Comparison of ENCODE assay signal across 8 cellular contexts in the genomic region with DNA sequence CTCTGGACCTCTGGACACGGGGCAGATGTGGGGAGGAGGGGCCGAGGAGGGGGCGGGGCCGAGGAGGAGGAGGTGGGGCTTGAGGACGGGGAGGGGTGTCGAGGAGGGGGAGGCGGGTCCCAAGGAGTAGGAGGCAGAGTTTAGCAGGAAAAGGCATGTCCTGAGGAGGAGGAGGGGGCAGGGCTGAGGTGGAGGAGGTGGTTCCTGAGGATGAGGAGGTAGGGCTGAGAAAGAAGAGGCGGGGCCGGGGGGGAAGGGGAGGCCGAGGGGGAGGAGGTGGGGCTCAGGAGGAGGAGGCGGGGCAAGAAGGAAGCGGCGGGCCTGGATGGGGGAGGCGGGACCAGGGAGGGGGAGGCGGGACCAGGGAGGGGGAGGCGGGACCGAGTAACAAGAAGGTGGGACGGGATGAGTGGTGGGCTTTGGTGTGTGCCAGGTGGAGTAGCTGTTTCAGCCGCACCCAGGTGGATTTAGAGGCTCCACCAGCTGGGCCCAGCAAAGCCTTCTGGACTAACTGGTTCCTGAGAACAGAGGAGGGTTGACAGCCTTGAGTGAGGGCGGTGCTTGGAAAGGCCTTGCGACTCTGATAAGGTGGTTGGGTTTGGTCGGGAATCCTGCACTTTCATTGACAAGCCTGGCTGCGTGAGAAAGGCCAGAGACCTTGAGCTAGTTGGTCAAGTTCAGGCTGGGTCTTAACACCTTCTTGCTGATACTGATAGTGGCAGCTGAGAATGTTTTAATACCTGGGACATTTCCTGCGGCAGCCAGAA. TPM values are rescaled to one million over a fixed set of nuclear protein-coding genes. Genes with fewer than 3 reads are reported as not detected.
DNase-seq lines count a peak whose midpoint lies in the region; ATAC-seq, FAIRE-seq and TF ChIP-seq lines count a peak whose summit lies in the region.

No MANE protein-coding gene starts in this region.

- peak overlapping the region; percentile 70 for H3K27ac Mint-ChIP-seq in Caco-2 (ENCODE audit: unreplicated experiment)

- H3K79me2 ChIP-seq in GM12878 (ENCODE audit: control insufficient read depth, insufficient read depth, low read length) = peaks cover 1% of the 10 kb centered on the region

- TF ChIP-seq RAD21 in GM12878 (IDR thresholded peaks at IDR 0.05; ENCODE audit: insufficient read depth, low read depth, low read length) = no peak

- SMC1A ChIA-PET in GM12878 (lab: Charles Lee; ENCODE audit: uncharacterized antibody, unreplicated experiment) = no interaction called here

- H3K9me3 ChIP-seq in Caco-2 (no peaks in the 10 kb centered on the region), GM12878 (replicated peaks; ENCODE audit: control insufficient read depth, insufficient read depth, low read length) (no peaks in the 10 kb centered on the region), iPS-20b (ENCODE audit: insufficient read depth, low read depth, low read length) (no peaks in the 10 kb centered on the region)

- TF ChIP-seq CTCF in Caco-2 (IDR thresholded peaks at IDR 0.05; ENCODE audit: insufficient read depth in 1 of 2, low read depth in 1 of 2, low read length in 1 of 2, severe bottlenecking in 1 of 2, unreplicated experiment in 1 of 2) (no peak), GM12878 (IDR thresholded peaks at IDR 0.05 in 2 of 3, conservative IDR thresholded peaks at IDR 0.05 in 1 of 3; ENCODE audit: control insufficient read depth in 2 of 3, extremely low read depth in 1 of 3, insufficient read depth in 1 of 3, low read depth in 3 of 3, low read length in 3 of 3) (no peak)

- peak; percentile 89 to 96 for DNase-seq in Caco-2
- peak; percentile 59 for DNase-seq in NCI-H69 (lab: John Stamatoyannopoulos, UW)
- DNase-seq in GM12878 (ENCODE audit: low read depth, low spot score) = no peak
- DNase-seq in stimulated activated CD8-positive, alpha-beta memory T cell treated with anti-CD3 and anti-CD28 coated beads, Interleukin-2, amount 100 ng/mL, for 48 hours (ENCODE audit: low read depth in 2 of 2) = peak; percentile 27 to 40
- no peak for DNase-seq in NCI-H1694 treated with DMSO at 0.1 percent for 48 hours (lab: John Stamatoyannopoulos, UW)

- no peaks in the 10 kb centered on the region for H3K9me3 Mint-ChIP-seq in Caco-2 (ENCODE audit: unreplicated experiment)

- H4K20me1 ChIP-seq in GM12878 (ENCODE audit: control insufficient read depth, insufficient read depth) = no peaks in the 10 kb centered on the region

- H3K4me1 Mint-ChIP-seq in Caco-2 (ENCODE audit: low read depth, unreplicated experiment) = no peaks in the 10 kb centered on the region

- 70% methylated on average over 6 of the region's 24 CpGs for WGBS in GM12878 (ENCODE audit: insufficient coverage, insufficient replicate concordance, low lambda C conversion rate, missing lambda C conversion rate)

- no peak for TF ChIP-seq EP300 in GM12878 (IDR thresholded peaks at IDR 0.05; ENCODE audit: borderline replicate concordance in 1 of 2, control insufficient read depth in 1 of 2, low read depth in 2 of 2, low read length in 2 of 2)

- H3K4me1 ChIP-seq in Caco-2 = peaks cover 10% of the 10 kb centered on the region
- no peaks in the 10 kb centered on the region for H3K4me1 ChIP-seq in GM12878 (ENCODE audit: control insufficient read depth, insufficient read depth, low read length)
- no peaks in the 10 kb centered on the region; the same call in 1 of the 2 replicates for H3K4me1 ChIP-seq in iPS-20b (ENCODE audit: insufficient read depth, low read length)

- POLR2A ChIA-PET in Caco-2 (lab: Charles Lee) = interaction anchor here (0.7 to 2.0 kb wide), 3 partner anchors 19 to 538 kb away, joined by 3 to 11 read pairs (median 7); partner anchors contain the start of genes DNAJB1 and ZNF333
- POLR2A ChIA-PET in GM12878 (lab: Charles Lee) = interaction anchor here (0.5 kb wide), 1 partner anchor 241 kb away, joined by 5 read pairs; no protein-coding TSS in a partner anchor

- ATAC-seq in GM12878 (peak; percentile 85), GM19455 (IDR thresholded peaks at IDR 0.05; ENCODE audit: unreplicated experiment) (no peak), HG03280 (IDR thresholded peaks at IDR 0.05; ENCODE audit: unreplicated experiment) (no peak)

- peaks cover 44% of the 10 kb centered on the region for H3K36me3 Mint-ChIP-seq in Caco-2 (ENCODE audit: insufficient read depth, unreplicated experiment)

- H3K27me3 Mint-ChIP-seq in Caco-2 (ENCODE audit: insufficient read depth, unreplicated experiment) = no peaks in the 10 kb centered on the region

- FAIRE-seq in GM12878 (lab: Jason Lieb, UNC) = no peak

- H3K27me3 ChIP-seq in Caco-2 (replicated peaks; ENCODE audit: control insufficient read depth, insufficient read depth, low read length) (no peaks in the 10 kb centered on the region), GM12878 (replicated peaks in 1 of 2; ENCODE audit: control insufficient read depth in 2 of 2, insufficient read depth in 2 of 2, low read length in 1 of 2) (no peaks in the 10 kb centered on the region), iPS-20b (ENCODE audit: insufficient read depth, low read length) (no peaks in the 10 kb centered on the region)

- H3K36me3 ChIP-seq in Caco-2 (ENCODE audit: control insufficient read depth, insufficient read depth, low read length) (no peaks in the 10 kb centered on the region; the same call in none of the 2 replicates), GM12878 (ENCODE audit: control insufficient read depth in 2 of 2, insufficient read depth in 2 of 2, low read length in 1 of 2) (peaks cover 0 to 5% of the 10 kb centered on the region in 2 experiments; a peak in 1 of 4 replicates), iPS-20b (ENCODE audit: insufficient read depth, low read depth, low read length) (no peaks in the 10 kb centered on the region)

- no peak overlapping the region for H2AFZ ChIP-seq in GM12878 (ENCODE audit: control insufficient read depth, low read depth, low read length)

- TF ChIP-seq POLR2A in GM12878 (IDR thresholded peaks at IDR 0.05; ENCODE audit: low read depth, low read length) = no peak

- intact Hi-C loops in Caco-2 (cut with micrococcal nuclease; ENCODE audit: unreplicated experiment) (loop anchor here (1.0 to 2.0 kb wide), 2 partner anchors 8 to 14 kb away; partner anchors contain the start of gene TECR), GM12878 (cut with micrococcal nuclease; ENCODE audit: unreplicated experiment) (no loop called here)

- H3K4me3 ChIP-seq in Caco-2 (ENCODE audit: low read depth, low read length) = no peak overlapping the region
- no peak overlapping the region for H3K4me3 ChIP-seq in GM12878
- peak overlapping the region; percentile 40 for H3K4me3 ChIP-seq in iPS-20b (ENCODE audit: low read length)

- BruUV-seq in Caco-2 (replicated peaks; lab: Mats Ljungman, UMichigan) (no TSS peak), GM12878 (replicated peaks; lab: Mats Ljungman, UMichigan) (no TSS peak)

- no peak overlapping the region for H3K4me2 ChIP-seq in GM12878 (ENCODE audit: control insufficient read depth, insufficient read depth)

- in situ Hi-C loops in GM12878 (cut with MboI) = no loop called here

- H3K27ac ChIP-seq in GM12878 (ENCODE audit: control insufficient read depth, insufficient read depth) = no peak overlapping the region
- no peak overlapping the region for H3K27ac ChIP-seq in iPS-20b (ENCODE audit: low read length)

- no peak overlapping the region for H3K9ac ChIP-seq in GM12878 (ENCODE audit: control insufficient read depth, insufficient read depth, low read length)
- H3K9ac ChIP-seq in iPS-20b (ENCODE audit: low read depth, low read length) = no peak overlapping the region

- H3K4me3 Mint-ChIP-seq in Caco-2 (ENCODE audit: unreplicated experiment) = peak overlapping the region; percentile 64

- CTCF ChIA-PET in Caco-2 (lab: Charles Lee) = interaction anchor here (0.6 to 1.1 kb wide), 4 partner anchors 13 to 19 kb away, joined by 3 to 4 read pairs (median 3); partner anchors contain the start of gene DNAJB1
- CTCF ChIA-PET in GM12878 (lab: Yijun Ruan, JAX) = interaction anchor here (0.6 to 2.3 kb wide), 3 partner anchors 20 to 564 kb away, joined by 3 to 7 read pairs (median 3); no protein-coding TSS in a partner anchor

- RAD21 ChIA-PET in GM12878 (lab: Charles Lee; ENCODE audit: unreplicated experiment) = no interaction called here

RNA-seq across cellular contexts. Expression of gene TECR, which starts 7.7 kb away (rescaled TPM):
- 294 and 300 TPM in 2 replicates for total RNA-seq in Caco-2 (2022)
- 31.1 and 32.1 TPM in 2 replicates for total RNA-seq in GM12878 (2013; cell fraction: nucleolus; rRNA removed)
- total RNA-seq in GM12878 (2014; rRNA removed) = 54.0 and 70.3 TPM in 2 replicates
- total RNA-seq in GM12878 (2014; rRNA removed; fragmentation: Illumina TruSeq; extraction: Trizol) = 36.3 TPM in 2 replicates
- 86.1 and 92.0 TPM in 2 replicates for total RNA-seq in GM12878 (2021)
- 27.9 TPM for polyA plus RNA-seq in GM12878 (2011; ENCODE audit: low read depth)
- 12.0 and 37.4 TPM in 2 replicates for polyA plus RNA-seq in GM12878 (2011; rRNA removed)
- polyA plus RNA-seq in GM12878 (2011; cell fraction: cytosol; rRNA removed) = 56.8 and 68.9 TPM in 2 replicates
- 130 and 132 TPM in 2 replicates for polyA plus RNA-seq in GM12878 (2011; cell fraction: nucleus; rRNA removed)
- 62.6 and 65.3 TPM in 2 replicates for polyA plus RNA-seq in GM12878 (2012)
- 27.2 and 65.9 TPM in 2 replicates for polyA plus RNA-seq in GM12878 (2014; fragmentation: Illumina TruSeq; extraction: Trizol)
- 10 to 100 TPM in 1 of 2 experiments, 1 to 10 TPM in 1; 9.6 to 23.9 TPM for polyA plus RNA-seq in GM12878 (2014; fragmentation: Nextera tagmentation; extraction: Ambion mirVana)
- 62.5 and 83.3 TPM in 2 replicates for polyA plus RNA-seq in GM12878 (2014; rRNA removed)
- 100 to 1,000 TPM; 148 to 157 TPM for polyA plus RNA-seq in GM12878 (2016; fragmentation: Nextera tagmentation; extraction: Ambion mirVana)
- polyA minus RNA-seq in GM12878 (2011; rRNA and poly(A)+ RNA removed) = 38.9 and 62.4 TPM in 2 replicates
- 55.6 and 60.3 TPM in 2 replicates for polyA minus RNA-seq in GM12878 (2011; cell fraction: cytosol; rRNA and poly(A)+ RNA removed)
- 27.8 and 41.1 TPM in 2 replicates for polyA minus RNA-seq in GM12878 (2011; cell fraction: nucleus; rRNA and poly(A)+ RNA removed)

RNA-seq across cellular contexts. Expression of gene DNAJB1, which starts 18.9 kb away (rescaled TPM):
- total RNA-seq in Caco-2 (2022) (79.5 and 80.2 TPM in 2 replicates), GM12878 (2014; rRNA removed) (27.2 and 27.9 TPM in 2 replicates), GM12878 (2014; rRNA removed; fragmentation: Illumina TruSeq; extraction: Trizol) (24.7 and 26.3 TPM in 2 replicates), GM12878 (2021) (39.4 and 40.8 TPM in 2 replicates)
- 20.5 and 21.0 TPM in 2 replicates for total RNA-seq in GM12878 (2013; cell fraction: nucleolus; rRNA removed)
- 16.0 TPM for polyA plus RNA-seq in GM12878 (2011; ENCODE audit: low read depth)
- polyA plus RNA-seq in GM12878 (2011; rRNA removed) (36.8 and 45.7 TPM in 2 replicates), GM12878 (2014; fragmentation: Illumina TruSeq; extraction: Trizol) (34.9 and 38.0 TPM in 2 replicates), GM12878 (2014; fragmentation: Nextera tagmentation; extraction: Ambion mirVana) (1 to 10 TPM; 4.8 to 8.3 TPM), GM12878 (2014; rRNA removed) (31.6 and 31.9 TPM in 2 replicates), GM12878 (2016; fragmentation: Nextera tagmentation; extraction: Ambion mirVana) (10 to 100 TPM; 62.3 to 65.8 TPM)
- 45.8 and 48.4 TPM in 2 replicates for polyA plus RNA-seq in GM12878 (2011; cell fraction: cytosol; rRNA removed)
- 31.8 and 33.9 TPM in 2 replicates for polyA plus RNA-seq in GM12878 (2011; cell fraction: nucleus; rRNA removed)
- 24.2 and 28.9 TPM in 2 replicates for polyA plus RNA-seq in GM12878 (2012)
- 40.0 and 44.6 TPM in 2 replicates for polyA minus RNA-seq in GM12878 (2011; rRNA and poly(A)+ RNA removed)
- polyA minus RNA-seq in GM12878 (2011; cell fraction: cytosol; rRNA and poly(A)+ RNA removed) = 11.1 and 16.1 TPM in 2 replicates
- 15.0 and 18.5 TPM in 2 replicates for polyA minus RNA-seq in GM12878 (2011; cell fraction: nucleus; rRNA and poly(A)+ RNA removed)

RNA-seq across cellular contexts. Expression of gene NDUFB7, which starts 34.8 kb away (rescaled TPM):
- total RNA-seq in Caco-2 (2022) (158 and 173 TPM in 2 replicates), GM12878 (2014; rRNA removed) (366 and 434 TPM in 2 replicates), GM12878 (2014; rRNA removed; fragmentation: Illumina TruSeq; extraction: Trizol) (76.1 and 95.5 TPM in 2 replicates), GM12878 (2021) (220 and 223 TPM in 2 replicates)
- 10.7 and 13.1 TPM in 2 replicates for total RNA-seq in GM12878 (2013; cell fraction: nucleolus; rRNA removed)
- 28.6 TPM for polyA plus RNA-seq in GM12878 (2011; ENCODE audit: low read depth)
- polyA plus RNA-seq in GM12878 (2011; rRNA removed) (36.6 and 145 TPM in 2 replicates), GM12878 (2014; fragmentation: Illumina TruSeq; extraction: Trizol) (1.2 and 20.2 TPM in 2 replicates), GM12878 (2014; fragmentation: Nextera tagmentation; extraction: Ambion mirVana) (10 to 100 TPM; 14.6 to 72.4 TPM), GM12878 (2014; rRNA removed) (480 and 530 TPM in 2 replicates), GM12878 (2016; fragmentation: Nextera tagmentation; extraction: Ambion mirVana) (100 to 1,000 TPM; 415 to 425 TPM)
- 315 and 605 TPM in 2 replicates for polyA plus RNA-seq in GM12878 (2011; cell fraction: cytosol; rRNA removed)
- polyA plus RNA-seq in GM12878 (2011; cell fraction: nucleus; rRNA removed) = 183 and 221 TPM in 2 replicates
- polyA plus RNA-seq in GM12878 (2012) = 141 and 142 TPM in 2 replicates
- polyA minus RNA-seq in GM12878 (2011; rRNA and poly(A)+ RNA removed) = 30.6 and 79.5 TPM in 2 replicates
- 49.7 and 52.9 TPM in 2 replicates for polyA minus RNA-seq in GM12878 (2011; cell fraction: cytosol; rRNA and poly(A)+ RNA removed)
- 19.3 and 21.0 TPM in 2 replicates for polyA minus RNA-seq in GM12878 (2011; cell fraction: nucleus; rRNA and poly(A)+ RNA removed)

RNA-seq across cellular contexts. Expression of gene GIPC1, which starts 41.2 kb away (rescaled TPM):
- total RNA-seq in Caco-2 (2022) (98.7 and 105 TPM in 2 replicates), GM12878 (2014; rRNA removed) (23.4 and 24.1 TPM in 2 replicates), GM12878 (2014; rRNA removed; fragmentation: Illumina TruSeq; extraction: Trizol) (7.0 and 11.3 TPM in 2 replicates), GM12878 (2021) (19.9 and 21.2 TPM in 2 replicates)
- 6.6 and 6.9 TPM in 2 replicates for total RNA-seq in GM12878 (2013; cell fraction: nucleolus; rRNA removed)
- 4.5 TPM for polyA plus RNA-seq in GM12878 (2011; ENCODE audit: low read depth)
- polyA plus RNA-seq in GM12878 (2011; rRNA removed) (6.4 and 11.2 TPM in 2 replicates), GM12878 (2014; fragmentation: Illumina TruSeq; extraction: Trizol) (1.0 and 5.0 TPM in 2 replicates), GM12878 (2014; fragmentation: Nextera tagmentation; extraction: Ambion mirVana) (1 to 10 TPM in 1 of 2 experiments, under 1 TPM in 1; 0.47 to 1.0 TPM), GM12878 (2014; rRNA removed) (21.4 and 24.1 TPM in 2 replicates), GM12878 (2016; fragmentation: Nextera tagmentation; extraction: Ambion mirVana) (10 to 100 TPM; 15.9 to 18.0 TPM)
- polyA plus RNA-seq in GM12878 (2011; cell fraction: cytosol; rRNA removed) = 13.5 and 21.3 TPM in 2 replicates
- polyA plus RNA-seq in GM12878 (2011; cell fraction: nucleus; rRNA removed) = 11.9 and 15.0 TPM in 2 replicates
- 11.9 and 12.5 TPM in 2 replicates for polyA plus RNA-seq in GM12878 (2012)
- polyA minus RNA-seq in GM12878 (2011; rRNA and poly(A)+ RNA removed) = 4.3 and 6.5 TPM in 2 replicates
- polyA minus RNA-seq in GM12878 (2011; cell fraction: cytosol; rRNA and poly(A)+ RNA removed) = 27.1 and 42.4 TPM in 2 replicates
- polyA minus RNA-seq in GM12878 (2011; cell fraction: nucleus; rRNA and poly(A)+ RNA removed) = 4.0 and 8.5 TPM in 2 replicates

RNA-seq across cellular contexts. Expression of gene CLEC17A, which starts 45.8 kb away (rescaled TPM):
- not detected in 2 replicates for total RNA-seq in Caco-2 (2022)
- 178 and 204 TPM in 2 replicates for total RNA-seq in GM12878 (2013; cell fraction: nucleolus; rRNA removed)
- total RNA-seq in GM12878 (2014; rRNA removed) = 124 and 147 TPM in 2 replicates
- 109 and 116 TPM in 2 replicates for total RNA-seq in GM12878 (2014; rRNA removed; fragmentation: Illumina TruSeq; extraction: Trizol)
- 99.0 and 105 TPM in 2 replicates for total RNA-seq in GM12878 (2021)
- polyA plus RNA-seq in GM12878 (2011; ENCODE audit: low read depth) = 43.1 TPM
- polyA plus RNA-seq in GM12878 (2011; rRNA removed) = 92.7 and 131 TPM in 2 replicates
- 118 and 151 TPM in 2 replicates for polyA plus RNA-seq in GM12878 (2011; cell fraction: cytosol; rRNA removed)
- polyA plus RNA-seq in GM12878 (2011; cell fraction: nucleus; rRNA removed) = 93.3 and 106 TPM in 2 replicates
- 48.7 and 56.3 TPM in 2 replicates for polyA plus RNA-seq in GM12878 (2012)
- 95.7 and 106 TPM in 2 replicates for polyA plus RNA-seq in GM12878 (2014; fragmentation: Illumina TruSeq; extraction: Trizol)
- 10 to 100 TPM; 12.9 to 14.9 TPM for polyA plus RNA-seq in GM12878 (2014; fragmentation: Nextera tagmentation; extraction: Ambion mirVana)
- polyA plus RNA-seq in GM12878 (2014; rRNA removed) = 101 and 102 TPM in 2 replicates
- polyA plus RNA-seq in GM12878 (2016; fragmentation: Nextera tagmentation; extraction: Ambion mirVana) = 10 to 100 TPM; 46.4 to 54.3 TPM
- polyA minus RNA-seq in GM12878 (2011; rRNA and poly(A)+ RNA removed) = 215 and 263 TPM in 2 replicates
- polyA minus RNA-seq in GM12878 (2011; cell fraction: cytosol; rRNA and poly(A)+ RNA removed) = 40.0 and 52.2 TPM in 2 replicates
- polyA minus RNA-seq in GM12878 (2011; cell fraction: nucleus; rRNA and poly(A)+ RNA removed) = 30.3 and 34.0 TPM in 2 replicates

Comparison
In these comparisons a context has a peak if more than half of its experiments do, and no peak if none do; other contexts are left out.
1. DNase-seq: peak in Caco-2 (2 of 2), NCI-H69 (single experiment) and stimulated activated CD8-positive, alpha-beta memory T cell treated with anti-CD3 and anti-CD28 coated beads, Interleukin-2, amount 100 ng/mL, for 48 hours (2 of 2); none in GM12878 (single experiment) and NCI-H1694 treated with DMSO at 0.1 percent for 48 hours (single experiment).